2 cellular contexts compared by ENCODE assay signal in the genomic region with DNA sequence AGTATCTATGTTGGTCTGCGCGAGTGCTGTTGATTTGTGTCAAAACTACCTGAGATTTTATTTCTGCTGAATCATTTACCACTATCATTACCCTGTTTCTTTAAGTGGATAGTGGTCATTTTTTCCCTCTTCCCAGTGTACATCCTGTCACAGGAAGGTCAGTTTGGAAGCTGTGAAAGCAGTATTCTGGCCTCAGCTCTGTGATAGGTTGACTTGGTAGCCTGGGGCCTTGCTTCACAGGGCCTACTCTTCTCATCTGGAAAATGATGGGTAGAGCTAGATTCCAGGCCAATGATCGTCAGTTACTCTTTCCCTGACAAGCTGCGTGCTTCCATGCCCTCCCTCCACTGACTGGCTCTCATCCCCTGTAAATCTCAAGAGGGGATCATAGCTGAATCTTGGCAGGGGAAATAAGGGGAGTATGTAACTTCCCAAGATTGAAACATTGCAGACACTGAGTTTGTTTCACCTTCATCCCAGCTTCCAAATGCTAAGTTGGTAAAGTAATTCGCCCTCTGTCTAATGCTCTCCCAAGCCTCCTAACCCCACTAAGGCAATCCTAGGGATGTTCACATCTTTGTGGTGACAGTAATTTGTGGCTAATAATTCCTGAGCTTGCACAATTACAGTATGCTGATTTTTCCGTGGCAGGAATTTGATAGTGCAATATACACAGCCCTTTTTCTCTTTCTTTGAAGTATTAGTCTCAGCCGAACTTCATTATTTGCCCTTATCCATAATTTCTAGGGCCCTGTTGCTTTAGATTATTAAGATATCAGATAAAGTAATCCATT.
TF ChIP-seq lines count a peak whose summit lies in the region.

No MANE protein-coding gene starts in this region.

TF ChIP-seq in GM23338, 12 proteins besides CTCF, POLR2A, EP300 and RAD21 (continued from another document):
- TF ChIP-seq, protein P1, sequence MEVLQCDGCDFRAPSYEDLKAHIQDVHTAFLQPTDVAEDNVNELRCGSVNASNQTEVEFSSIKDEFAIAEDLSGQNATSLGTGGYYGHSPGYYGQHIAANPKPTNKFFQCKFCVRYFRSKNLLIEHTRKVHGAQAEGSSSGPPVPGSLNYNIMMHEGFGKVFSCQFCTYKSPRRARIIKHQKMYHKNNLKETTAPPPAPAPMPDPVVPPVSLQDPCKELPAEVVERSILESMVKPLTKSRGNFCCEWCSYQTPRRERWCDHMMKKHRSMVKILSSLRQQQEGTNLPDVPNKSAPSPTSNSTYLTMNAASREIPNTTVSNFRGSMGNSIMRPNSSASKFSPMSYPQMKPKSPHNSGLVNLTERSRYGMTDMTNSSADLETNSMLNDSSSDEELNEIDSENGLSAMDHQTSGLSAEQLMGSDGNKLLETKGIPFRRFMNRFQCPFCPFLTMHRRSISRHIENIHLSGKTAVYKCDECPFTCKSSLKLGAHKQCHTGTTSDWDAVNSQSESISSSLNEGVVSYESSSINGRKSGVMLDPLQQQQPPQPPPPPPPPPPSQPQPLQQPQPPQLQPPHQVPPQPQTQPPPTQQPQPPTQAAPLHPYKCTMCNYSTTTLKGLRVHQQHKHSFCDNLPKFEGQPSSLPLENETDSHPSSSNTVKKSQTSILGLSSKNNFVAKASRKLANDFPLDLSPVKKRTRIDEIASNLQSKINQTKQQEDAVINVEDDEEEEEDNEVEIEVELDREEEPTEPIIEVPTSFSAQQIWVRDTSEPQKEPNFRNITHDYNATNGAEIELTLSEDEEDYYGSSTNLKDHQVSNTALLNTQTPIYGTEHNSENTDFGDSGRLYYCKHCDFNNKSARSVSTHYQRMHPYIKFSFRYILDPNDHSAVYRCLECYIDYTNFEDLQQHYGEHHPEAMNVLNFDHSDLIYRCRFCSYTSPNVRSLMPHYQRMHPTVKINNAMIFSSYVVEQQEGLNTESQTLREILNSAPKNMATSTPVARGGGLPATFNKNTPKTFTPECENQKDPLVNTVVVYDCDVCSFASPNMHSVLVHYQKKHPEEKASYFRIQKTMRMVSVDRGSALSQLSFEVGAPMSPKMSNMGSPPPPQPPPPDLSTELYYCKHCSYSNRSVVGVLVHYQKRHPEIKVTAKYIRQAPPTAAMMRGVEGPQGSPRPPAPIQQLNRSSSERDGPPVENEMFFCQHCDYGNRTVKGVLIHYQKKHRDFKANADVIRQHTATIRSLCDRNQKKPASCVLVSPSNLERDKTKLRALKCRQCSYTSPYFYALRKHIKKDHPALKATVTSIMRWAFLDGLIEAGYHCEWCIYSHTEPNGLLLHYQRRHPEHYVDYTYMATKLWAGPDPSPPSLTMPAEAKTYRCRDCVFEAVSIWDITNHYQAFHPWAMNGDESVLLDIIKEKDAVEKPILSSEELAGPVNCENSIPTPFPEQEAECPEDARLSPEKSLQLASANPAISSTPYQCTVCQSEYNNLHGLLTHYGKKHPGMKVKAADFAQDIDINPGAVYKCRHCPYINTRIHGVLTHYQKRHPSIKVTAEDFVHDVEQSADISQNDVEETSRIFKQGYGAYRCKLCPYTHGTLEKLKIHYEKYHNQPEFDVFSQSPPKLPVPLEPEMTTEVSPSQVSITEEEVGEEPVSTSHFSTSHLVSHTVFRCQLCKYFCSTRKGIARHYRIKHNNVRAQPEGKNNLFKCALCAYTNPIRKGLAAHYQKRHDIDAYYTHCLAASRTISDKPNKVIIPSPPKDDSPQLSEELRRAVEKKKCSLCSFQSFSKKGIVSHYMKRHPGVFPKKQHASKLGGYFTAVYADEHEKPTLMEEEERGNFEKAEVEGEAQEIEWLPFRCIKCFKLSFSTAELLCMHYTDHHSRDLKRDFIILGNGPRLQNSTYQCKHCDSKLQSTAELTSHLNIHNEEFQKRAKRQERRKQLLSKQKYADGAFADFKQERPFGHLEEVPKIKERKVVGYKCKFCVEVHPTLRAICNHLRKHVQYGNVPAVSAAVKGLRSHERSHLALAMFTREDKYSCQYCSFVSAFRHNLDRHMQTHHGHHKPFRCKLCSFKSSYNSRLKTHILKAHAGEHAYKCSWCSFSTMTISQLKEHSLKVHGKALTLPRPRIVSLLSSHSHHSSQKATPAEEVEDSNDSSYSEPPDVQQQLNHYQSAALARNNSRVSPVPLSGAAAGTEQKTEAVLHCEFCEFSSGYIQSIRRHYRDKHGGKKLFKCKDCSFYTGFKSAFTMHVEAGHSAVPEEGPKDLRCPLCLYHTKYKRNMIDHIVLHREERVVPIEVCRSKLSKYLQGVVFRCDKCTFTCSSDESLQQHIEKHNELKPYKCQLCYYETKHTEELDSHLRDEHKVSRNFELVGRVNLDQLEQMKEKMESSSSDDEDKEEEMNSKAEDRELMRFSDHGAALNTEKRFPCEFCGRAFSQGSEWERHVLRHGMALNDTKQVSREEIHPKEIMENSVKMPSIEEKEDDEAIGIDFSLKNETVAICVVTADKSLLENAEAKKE (CRISPR knock-in tag; IDR thresholded peaks at IDR 0.05), result no peak
- TF ChIP-seq, protein P2, sequence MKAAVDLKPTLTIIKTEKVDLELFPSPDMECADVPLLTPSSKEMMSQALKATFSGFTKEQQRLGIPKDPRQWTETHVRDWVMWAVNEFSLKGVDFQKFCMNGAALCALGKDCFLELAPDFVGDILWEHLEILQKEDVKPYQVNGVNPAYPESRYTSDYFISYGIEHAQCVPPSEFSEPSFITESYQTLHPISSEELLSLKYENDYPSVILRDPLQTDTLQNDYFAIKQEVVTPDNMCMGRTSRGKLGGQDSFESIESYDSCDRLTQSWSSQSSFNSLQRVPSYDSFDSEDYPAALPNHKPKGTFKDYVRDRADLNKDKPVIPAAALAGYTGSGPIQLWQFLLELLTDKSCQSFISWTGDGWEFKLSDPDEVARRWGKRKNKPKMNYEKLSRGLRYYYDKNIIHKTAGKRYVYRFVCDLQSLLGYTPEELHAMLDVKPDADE (IDR thresholded peaks at IDR 0.05), result no peak
- TF ChIP-seq NANOG (IDR thresholded peaks at IDR 0.05; ENCODE audit: borderline replicate concordance), result no peak
- TF ChIP-seq, protein P3, sequence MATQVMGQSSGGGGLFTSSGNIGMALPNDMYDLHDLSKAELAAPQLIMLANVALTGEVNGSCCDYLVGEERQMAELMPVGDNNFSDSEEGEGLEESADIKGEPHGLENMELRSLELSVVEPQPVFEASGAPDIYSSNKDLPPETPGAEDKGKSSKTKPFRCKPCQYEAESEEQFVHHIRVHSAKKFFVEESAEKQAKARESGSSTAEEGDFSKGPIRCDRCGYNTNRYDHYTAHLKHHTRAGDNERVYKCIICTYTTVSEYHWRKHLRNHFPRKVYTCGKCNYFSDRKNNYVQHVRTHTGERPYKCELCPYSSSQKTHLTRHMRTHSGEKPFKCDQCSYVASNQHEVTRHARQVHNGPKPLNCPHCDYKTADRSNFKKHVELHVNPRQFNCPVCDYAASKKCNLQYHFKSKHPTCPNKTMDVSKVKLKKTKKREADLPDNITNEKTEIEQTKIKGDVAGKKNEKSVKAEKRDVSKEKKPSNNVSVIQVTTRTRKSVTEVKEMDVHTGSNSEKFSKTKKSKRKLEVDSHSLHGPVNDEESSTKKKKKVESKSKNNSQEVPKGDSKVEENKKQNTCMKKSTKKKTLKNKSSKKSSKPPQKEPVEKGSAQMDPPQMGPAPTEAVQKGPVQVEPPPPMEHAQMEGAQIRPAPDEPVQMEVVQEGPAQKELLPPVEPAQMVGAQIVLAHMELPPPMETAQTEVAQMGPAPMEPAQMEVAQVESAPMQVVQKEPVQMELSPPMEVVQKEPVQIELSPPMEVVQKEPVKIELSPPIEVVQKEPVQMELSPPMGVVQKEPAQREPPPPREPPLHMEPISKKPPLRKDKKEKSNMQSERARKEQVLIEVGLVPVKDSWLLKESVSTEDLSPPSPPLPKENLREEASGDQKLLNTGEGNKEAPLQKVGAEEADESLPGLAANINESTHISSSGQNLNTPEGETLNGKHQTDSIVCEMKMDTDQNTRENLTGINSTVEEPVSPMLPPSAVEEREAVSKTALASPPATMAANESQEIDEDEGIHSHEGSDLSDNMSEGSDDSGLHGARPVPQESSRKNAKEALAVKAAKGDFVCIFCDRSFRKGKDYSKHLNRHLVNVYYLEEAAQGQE (IDR thresholded peaks at IDR 0.05; ENCODE audit: unreplicated experiment), result no peak

TF ChIP-seq in WTC11, 78 proteins besides CTCF, POLR2A, EP300 and RAD21 (continues in another document):
- TF ChIP-seq, protein P4, sequence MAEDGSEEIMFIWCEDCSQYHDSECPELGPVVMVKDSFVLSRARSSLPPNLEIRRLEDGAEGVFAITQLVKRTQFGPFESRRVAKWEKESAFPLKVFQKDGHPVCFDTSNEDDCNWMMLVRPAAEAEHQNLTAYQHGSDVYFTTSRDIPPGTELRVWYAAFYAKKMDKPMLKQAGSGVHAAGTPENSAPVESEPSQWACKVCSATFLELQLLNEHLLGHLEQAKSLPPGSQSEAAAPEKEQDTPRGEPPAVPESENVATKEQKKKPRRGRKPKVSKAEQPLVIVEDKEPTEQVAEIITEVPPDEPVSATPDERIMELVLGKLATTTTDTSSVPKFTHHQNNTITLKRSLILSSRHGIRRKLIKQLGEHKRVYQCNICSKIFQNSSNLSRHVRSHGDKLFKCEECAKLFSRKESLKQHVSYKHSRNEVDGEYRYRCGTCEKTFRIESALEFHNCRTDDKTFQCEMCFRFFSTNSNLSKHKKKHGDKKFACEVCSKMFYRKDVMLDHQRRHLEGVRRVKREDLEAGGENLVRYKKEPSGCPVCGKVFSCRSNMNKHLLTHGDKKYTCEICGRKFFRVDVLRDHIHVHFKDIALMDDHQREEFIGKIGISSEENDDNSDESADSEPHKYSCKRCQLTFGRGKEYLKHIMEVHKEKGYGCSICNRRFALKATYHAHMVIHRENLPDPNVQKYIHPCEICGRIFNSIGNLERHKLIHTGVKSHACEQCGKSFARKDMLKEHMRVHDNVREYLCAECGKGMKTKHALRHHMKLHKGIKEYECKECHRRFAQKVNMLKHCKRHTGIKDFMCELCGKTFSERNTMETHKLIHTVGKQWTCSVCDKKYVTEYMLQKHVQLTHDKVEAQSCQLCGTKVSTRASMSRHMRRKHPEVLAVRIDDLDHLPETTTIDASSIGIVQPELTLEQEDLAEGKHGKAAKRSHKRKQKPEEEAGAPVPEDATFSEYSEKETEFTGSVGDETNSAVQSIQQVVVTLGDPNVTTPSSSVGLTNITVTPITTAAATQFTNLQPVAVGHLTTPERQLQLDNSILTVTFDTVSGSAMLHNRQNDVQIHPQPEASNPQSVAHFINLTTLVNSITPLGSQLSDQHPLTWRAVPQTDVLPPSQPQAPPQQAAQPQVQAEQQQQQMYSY (CRISPR knock-in tag; IDR thresholded peaks at IDR 0.05), result no peak
- TF ChIP-seq, protein P5, sequence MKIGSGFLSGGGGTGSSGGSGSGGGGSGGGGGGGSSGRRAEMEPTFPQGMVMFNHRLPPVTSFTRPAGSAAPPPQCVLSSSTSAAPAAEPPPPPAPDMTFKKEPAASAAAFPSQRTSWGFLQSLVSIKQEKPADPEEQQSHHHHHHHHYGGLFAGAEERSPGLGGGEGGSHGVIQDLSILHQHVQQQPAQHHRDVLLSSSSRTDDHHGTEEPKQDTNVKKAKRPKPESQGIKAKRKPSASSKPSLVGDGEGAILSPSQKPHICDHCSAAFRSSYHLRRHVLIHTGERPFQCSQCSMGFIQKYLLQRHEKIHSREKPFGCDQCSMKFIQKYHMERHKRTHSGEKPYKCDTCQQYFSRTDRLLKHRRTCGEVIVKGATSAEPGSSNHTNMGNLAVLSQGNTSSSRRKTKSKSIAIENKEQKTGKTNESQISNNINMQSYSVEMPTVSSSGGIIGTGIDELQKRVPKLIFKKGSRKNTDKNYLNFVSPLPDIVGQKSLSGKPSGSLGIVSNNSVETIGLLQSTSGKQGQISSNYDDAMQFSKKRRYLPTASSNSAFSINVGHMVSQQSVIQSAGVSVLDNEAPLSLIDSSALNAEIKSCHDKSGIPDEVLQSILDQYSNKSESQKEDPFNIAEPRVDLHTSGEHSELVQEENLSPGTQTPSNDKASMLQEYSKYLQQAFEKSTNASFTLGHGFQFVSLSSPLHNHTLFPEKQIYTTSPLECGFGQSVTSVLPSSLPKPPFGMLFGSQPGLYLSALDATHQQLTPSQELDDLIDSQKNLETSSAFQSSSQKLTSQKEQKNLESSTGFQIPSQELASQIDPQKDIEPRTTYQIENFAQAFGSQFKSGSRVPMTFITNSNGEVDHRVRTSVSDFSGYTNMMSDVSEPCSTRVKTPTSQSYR (CRISPR knock-in tag; IDR thresholded peaks at IDR 0.05), result no peak
- TF ChIP-seq, protein P6, sequence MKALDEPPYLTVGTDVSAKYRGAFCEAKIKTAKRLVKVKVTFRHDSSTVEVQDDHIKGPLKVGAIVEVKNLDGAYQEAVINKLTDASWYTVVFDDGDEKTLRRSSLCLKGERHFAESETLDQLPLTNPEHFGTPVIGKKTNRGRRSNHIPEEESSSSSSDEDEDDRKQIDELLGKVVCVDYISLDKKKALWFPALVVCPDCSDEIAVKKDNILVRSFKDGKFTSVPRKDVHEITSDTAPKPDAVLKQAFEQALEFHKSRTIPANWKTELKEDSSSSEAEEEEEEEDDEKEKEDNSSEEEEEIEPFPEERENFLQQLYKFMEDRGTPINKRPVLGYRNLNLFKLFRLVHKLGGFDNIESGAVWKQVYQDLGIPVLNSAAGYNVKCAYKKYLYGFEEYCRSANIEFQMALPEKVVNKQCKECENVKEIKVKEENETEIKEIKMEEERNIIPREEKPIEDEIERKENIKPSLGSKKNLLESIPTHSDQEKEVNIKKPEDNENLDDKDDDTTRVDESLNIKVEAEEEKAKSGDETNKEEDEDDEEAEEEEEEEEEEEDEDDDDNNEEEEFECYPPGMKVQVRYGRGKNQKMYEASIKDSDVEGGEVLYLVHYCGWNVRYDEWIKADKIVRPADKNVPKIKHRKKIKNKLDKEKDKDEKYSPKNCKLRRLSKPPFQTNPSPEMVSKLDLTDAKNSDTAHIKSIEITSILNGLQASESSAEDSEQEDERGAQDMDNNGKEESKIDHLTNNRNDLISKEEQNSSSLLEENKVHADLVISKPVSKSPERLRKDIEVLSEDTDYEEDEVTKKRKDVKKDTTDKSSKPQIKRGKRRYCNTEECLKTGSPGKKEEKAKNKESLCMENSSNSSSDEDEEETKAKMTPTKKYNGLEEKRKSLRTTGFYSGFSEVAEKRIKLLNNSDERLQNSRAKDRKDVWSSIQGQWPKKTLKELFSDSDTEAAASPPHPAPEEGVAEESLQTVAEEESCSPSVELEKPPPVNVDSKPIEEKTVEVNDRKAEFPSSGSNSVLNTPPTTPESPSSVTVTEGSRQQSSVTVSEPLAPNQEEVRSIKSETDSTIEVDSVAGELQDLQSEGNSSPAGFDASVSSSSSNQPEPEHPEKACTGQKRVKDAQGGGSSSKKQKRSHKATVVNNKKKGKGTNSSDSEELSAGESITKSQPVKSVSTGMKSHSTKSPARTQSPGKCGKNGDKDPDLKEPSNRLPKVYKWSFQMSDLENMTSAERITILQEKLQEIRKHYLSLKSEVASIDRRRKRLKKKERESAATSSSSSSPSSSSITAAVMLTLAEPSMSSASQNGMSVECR (CRISPR knock-in tag; IDR thresholded peaks at IDR 0.05; ENCODE audit: borderline replicate concordance), result no peak
- no peak for TF ChIP-seq JAZF1 (CRISPR knock-in tag; IDR thresholded peaks at IDR 0.05)
- TF ChIP-seq, protein P7, sequence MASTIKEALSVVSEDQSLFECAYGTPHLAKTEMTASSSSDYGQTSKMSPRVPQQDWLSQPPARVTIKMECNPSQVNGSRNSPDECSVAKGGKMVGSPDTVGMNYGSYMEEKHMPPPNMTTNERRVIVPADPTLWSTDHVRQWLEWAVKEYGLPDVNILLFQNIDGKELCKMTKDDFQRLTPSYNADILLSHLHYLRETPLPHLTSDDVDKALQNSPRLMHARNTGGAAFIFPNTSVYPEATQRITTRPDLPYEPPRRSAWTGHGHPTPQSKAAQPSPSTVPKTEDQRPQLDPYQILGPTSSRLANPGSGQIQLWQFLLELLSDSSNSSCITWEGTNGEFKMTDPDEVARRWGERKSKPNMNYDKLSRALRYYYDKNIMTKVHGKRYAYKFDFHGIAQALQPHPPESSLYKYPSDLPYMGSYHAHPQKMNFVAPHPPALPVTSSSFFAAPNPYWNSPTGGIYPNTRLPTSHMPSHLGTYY (CRISPR knock-in tag; IDR thresholded peaks at IDR 0.05), result no peak
- TF ChIP-seq, protein P8, sequence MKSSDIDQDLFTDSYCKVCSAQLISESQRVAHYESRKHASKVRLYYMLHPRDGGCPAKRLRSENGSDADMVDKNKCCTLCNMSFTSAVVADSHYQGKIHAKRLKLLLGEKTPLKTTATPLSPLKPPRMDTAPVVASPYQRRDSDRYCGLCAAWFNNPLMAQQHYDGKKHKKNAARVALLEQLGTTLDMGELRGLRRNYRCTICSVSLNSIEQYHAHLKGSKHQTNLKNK (CRISPR knock-in tag; IDR thresholded peaks at IDR 0.05), result no peak
- TF ChIP-seq ZNF416 (CRISPR knock-in tag; IDR thresholded peaks at IDR 0.05), result no peak
- no peak for TF ChIP-seq ZNF396 (CRISPR knock-in tag; IDR thresholded peaks at IDR 0.05; ENCODE audit: borderline replicate concordance)
